ENCODE assay signal across 9 cellular contexts in the genomic region with DNA sequence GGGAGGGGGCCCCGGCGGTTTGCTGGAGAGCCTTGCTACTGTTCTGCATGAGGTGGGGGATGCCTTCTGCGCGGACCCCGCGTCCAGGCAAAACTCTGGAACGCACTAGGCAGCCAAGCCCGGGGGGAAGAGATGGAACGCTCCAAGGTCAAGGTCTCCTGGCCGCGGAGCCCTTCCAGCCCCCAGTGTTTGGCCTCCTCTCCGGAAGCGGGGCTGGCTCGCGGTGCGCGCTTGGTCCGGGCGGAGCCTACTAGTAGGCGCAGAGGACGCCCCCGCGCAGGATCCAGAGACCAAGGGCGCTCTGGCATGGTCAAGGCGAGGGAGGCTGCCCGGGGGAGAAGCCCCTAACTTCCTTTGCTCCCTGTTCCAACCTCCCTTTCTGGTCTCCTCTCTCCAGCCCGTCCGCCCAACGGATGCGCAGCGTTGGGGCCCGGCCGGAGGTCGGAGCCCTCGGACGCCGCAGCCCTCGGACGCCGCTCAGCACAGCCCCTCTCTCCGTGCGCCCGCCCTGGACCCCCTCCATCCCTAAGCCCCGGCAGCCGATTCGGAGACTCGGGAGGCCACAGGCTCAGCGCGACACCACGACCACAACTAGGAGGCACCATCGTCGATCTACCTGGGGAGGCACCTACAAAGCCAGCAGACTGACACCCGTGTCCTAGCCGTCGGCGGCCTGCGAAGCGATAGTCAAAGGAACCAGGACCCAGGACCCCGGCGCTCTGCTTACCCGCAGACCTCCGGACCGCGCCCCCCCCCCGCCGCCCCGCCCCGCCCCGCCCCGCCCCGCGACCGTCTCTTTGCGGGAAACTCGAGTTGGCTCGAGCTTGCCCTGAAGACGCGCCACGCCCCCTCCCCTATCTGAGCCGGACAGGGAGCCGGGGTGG. TPM values are rescaled to one million over a fixed set of nuclear protein-coding genes. Genes with fewer than 3 reads are reported as not detected.
DNase-seq lines count a peak whose midpoint lies in the region; ATAC-seq and TF ChIP-seq lines count a peak whose summit lies in the region.
"Had no signal": no experiment of that assay in that cellular context is flagged by ENCODE, and none has a peak within 500 bp of the region (broad histone marks: within the 10 kb centered on the region; RNA-seq: fewer than 3 reads in every experiment).

No MANE protein-coding gene starts in this region.

- TF ChIP-seq CTCF in SK-N-SH (IDR thresholded peaks at IDR 0.05) (no peak), fibroblast of villous mesenchyme (IDR thresholded peaks at IDR 0.05; ENCODE audit: insufficient read depth, low read depth, low read length) (no peak), ovary (IDR thresholded peaks at IDR 0.05) (no peak)

- H3K9me3 ChIP-seq in SK-N-SH (no peaks in the 10 kb centered on the region), ovary (no peaks in the 10 kb centered on the region)

- H3K27ac ChIP-seq in SK-N-SH (ENCODE audit: low read depth in 2 of 2, low read length in 1 of 2) (no peak overlapping the region), ovary (no peak overlapping the region)

- peak; percentile 53 for DNase-seq in DMS53 (lab: John Stamatoyannopoulos, UW)
- peak; percentile 65 for DNase-seq in SK-N-SH
- no peak for DNase-seq in fibroblast of villous mesenchyme (ENCODE audit: low read depth)
- no peak for DNase-seq in ovary
- no peak for DNase-seq in NCI-H128 (lab: John Stamatoyannopoulos, UW; ENCODE audit: unreplicated experiment)
- DNase-seq in NCI-H446 (lab: John Stamatoyannopoulos, UW) = no peak
- DNase-seq in NCI-H1092 (lab: John Stamatoyannopoulos, UW) = no peak

- H3K79me2 ChIP-seq in SK-N-SH (ENCODE audit: insufficient read depth) = no peaks in the 10 kb centered on the region

- intact Hi-C loops in ovary (cut with DNase I) = no loop called here

- no peak for TF ChIP-seq EP300 in SK-N-SH (IDR thresholded peaks at IDR 0.05; ENCODE audit: borderline replicate concordance in 1 of 2, low read depth in 1 of 2, low read length in 1 of 2)
- no peak for TF ChIP-seq EP300 in ovary (IDR thresholded peaks at IDR 0.05)

- TF ChIP-seq POLR2A in ovary (IDR thresholded peaks at IDR 0.05) = no peak

- POLR2A ChIA-PET in SK-N-SH (lab: Yijun Ruan, JAX) = no interaction called here

- CTCF ChIA-PET in SK-N-SH (lab: Yijun Ruan, JAX) = interaction anchor here (0.7 to 2.1 kb wide), 12 partner anchors 9 to 194 kb away, joined by 3 to 24 read pairs (median 6); no protein-coding TSS in a partner anchor

- H3K4me1 ChIP-seq in SK-N-SH (ENCODE audit: control insufficient read depth in 1 of 2, insufficient read depth in 2 of 2, low read depth in 1 of 2, low read length in 1 of 2) = peaks cover 0 to 16% of the 10 kb centered on the region in 2 experiments; a peak in 1 of 4 replicates
- peaks cover 14% of the 10 kb centered on the region for H3K4me1 ChIP-seq in ovary (ENCODE audit: insufficient read depth)

- peak overlapping the region; percentile 85 for H3K4me2 ChIP-seq in SK-N-SH

- H3K36me3 ChIP-seq in SK-N-SH (replicated peaks in 1 of 2; ENCODE audit: control insufficient read depth in 1 of 2, insufficient read depth in 2 of 2, low read length in 1 of 2) (no peaks in the 10 kb centered on the region), ovary (no peaks in the 10 kb centered on the region)

- no peak overlapping the region for H3K9ac ChIP-seq in SK-N-SH

- TF ChIP-seq RAD21 in SK-N-SH (IDR thresholded peaks at IDR 0.05; ENCODE audit: low read length) = no peak

- H3K4me3 ChIP-seq in SK-N-SH (ENCODE audit: low read depth in 2 of 2, low read length in 1 of 2) = peak overlapping the region; percentile 50 to 54
- H3K4me3 ChIP-seq in fibroblast of villous mesenchyme (ENCODE audit: low read depth, low read length) = peak overlapping the region; percentile 44
- peak overlapping the region; percentile 22 for H3K4me3 ChIP-seq in ovary

- WGBS in SK-N-SH (ENCODE audit: low lambda C conversion rate) = 10% methylated on average over 27 of the region's 81 CpGs
- WGBS in ovary, 3 donors = 0% methylated on average over 53 to 81 of the region's 81 CpGs

- H2AFZ ChIP-seq in SK-N-SH (ENCODE audit: low read depth) = peak overlapping the region; percentile 60; the same call in 1 of the 2 replicates

- peak; percentile 31 for ATAC-seq in GM21825 (IDR thresholded peaks at IDR 0.05; ENCODE audit: unreplicated experiment)

- H3F3A ChIP-seq in SK-N-SH (replicated peaks; ENCODE audit: insufficient read depth) = peaks cover 2% of the 10 kb centered on the region

- no peaks in the 10 kb centered on the region for H3K9me2 ChIP-seq in SK-N-SH

- no peaks in the 10 kb centered on the region for H4K20me1 ChIP-seq in SK-N-SH (ENCODE audit: insufficient read depth)

- H3K27me3 ChIP-seq in SK-N-SH (ENCODE audit: insufficient read depth) (peaks cover 35% of the 10 kb centered on the region), ovary (no peaks in the 10 kb centered on the region)

TF ChIP-seq in SK-N-SH, 30 proteins besides CTCF, POLR2A, EP300 and RAD21:
- TF ChIP-seq YY1 (IDR thresholded peaks at IDR 0.05; ENCODE audit: low read depth) (no peak), EZH2phosphoT487 (IDR thresholded peaks at IDR 0.05; ENCODE audit: borderline replicate concordance, low read depth) (0 out of 2 replicates have a peak, but pooled peaks have one; percentile 13), MXI1 (IDR thresholded peaks at IDR 0.05; ENCODE audit: low read depth, low read length) (no peak)
- TF ChIP-seq, protein P1, sequence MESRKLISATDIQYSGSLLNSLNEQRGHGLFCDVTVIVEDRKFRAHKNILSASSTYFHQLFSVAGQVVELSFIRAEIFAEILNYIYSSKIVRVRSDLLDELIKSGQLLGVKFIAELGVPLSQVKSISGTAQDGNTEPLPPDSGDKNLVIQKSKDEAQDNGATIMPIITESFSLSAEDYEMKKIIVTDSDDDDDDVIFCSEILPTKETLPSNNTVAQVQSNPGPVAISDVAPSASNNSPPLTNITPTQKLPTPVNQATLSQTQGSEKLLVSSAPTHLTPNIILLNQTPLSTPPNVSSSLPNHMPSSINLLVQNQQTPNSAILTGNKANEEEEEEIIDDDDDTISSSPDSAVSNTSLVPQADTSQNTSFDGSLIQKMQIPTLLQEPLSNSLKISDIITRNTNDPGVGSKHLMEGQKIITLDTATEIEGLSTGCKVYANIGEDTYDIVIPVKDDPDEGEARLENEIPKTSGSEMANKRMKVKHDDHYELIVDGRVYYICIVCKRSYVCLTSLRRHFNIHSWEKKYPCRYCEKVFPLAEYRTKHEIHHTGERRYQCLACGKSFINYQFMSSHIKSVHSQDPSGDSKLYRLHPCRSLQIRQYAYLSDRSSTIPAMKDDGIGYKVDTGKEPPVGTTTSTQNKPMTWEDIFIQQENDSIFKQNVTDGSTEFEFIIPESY (IDR thresholded peaks at IDR 0.05; ENCODE audit: borderline replicate concordance, low read depth) = no peak

RNA-seq across cellular contexts. Expression of a gene that starts 0.6 kb away (rescaled TPM):
- not detected in 2 replicates for polyA plus RNA-seq in SK-N-SH (2012; rRNA removed)
- polyA plus RNA-seq in SK-N-SH (2012; cell fraction: cytosol; rRNA removed) = 0.01 TPM in 1 of 2 replicates, not detected in the other
- polyA plus RNA-seq in SK-N-SH (2012; cell fraction: nucleus; rRNA removed) = not detected in 2 replicates
- total RNA-seq in fibroblast of villous mesenchyme = not detected in 2 replicates
- total RNA-seq in ovary = under 1 TPM in 5 of 7 donors, not detected in 2; 0.18 to 0.80 (median 0.28) TPM
- under 1 TPM; 0.13 to 0.40 TPM for polyA plus RNA-seq in ovary
- total RNA-seq: lung microvascular endothelial cell had no signal

Comparison
In these comparisons a context has a peak if more than half of its experiments do, and no peak if none do; other contexts are left out.
1. DNase-seq: peak in DMS53 (single experiment) and SK-N-SH (single experiment); none in fibroblast of villous mesenchyme (single experiment), ovary (0 of 5), NCI-H128 (single experiment), NCI-H446 (0 of 2) and NCI-H1092 (single experiment).
2. Peak in every context shown above with its lines, with median percentiles within 50 percentile points of each other: H3K4me3 ChIP-seq.